ENCODE assay signal across 8 cellular contexts in the genomic region with DNA sequence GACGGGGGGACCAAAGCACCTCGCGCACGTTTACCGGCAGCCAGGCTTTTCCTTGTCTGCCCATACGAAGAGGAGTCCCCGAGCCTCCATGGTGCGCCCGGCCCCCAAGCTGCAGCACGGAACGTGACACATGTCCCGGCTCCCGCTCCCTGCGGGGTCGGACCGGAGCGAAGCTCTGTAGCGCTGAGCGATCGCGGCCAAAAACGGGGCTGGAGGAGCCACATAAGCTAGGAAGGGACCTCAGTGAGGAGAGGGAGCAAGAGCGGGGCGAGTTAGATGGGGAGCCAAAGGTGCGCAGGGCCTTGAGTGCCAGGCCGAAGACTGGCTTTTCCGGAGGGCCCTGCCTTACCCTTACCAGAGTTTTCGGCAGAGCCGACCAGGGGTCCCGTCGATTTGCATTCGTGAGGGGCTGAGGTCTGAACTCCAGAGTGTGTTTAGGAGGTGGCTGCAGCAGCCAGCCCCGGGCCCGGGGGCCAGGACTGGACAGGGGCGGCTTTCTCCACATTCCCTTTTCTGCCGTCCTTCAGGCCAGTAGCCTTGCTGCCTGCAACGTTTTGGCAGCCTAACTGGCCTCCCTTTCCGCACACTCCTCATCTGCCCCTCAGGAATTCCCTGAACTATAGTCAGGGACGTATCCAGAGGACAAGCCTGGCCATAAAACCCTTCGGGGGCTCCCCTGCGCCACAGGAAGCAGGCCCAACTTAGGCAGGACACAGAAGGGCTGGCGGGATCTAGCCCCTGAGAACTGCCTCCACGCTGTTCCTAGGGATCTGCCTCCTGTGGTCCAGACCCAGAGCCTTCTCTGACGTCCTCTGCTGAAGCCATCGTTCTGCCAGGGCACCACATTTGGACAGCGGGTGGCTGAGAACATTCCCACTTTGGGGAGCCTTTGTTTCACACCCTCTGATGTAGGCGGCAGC. TPM values are rescaled to one million over a fixed set of nuclear protein-coding genes. Genes with fewer than 3 reads are reported as not detected.
A peak's percentile ranks its signal among the peaks of the same experiment; 100 is the strongest.
DNase-seq lines count a peak whose midpoint lies in the region; ATAC-seq and TF ChIP-seq lines count a peak whose summit lies in the region.

No MANE protein-coding gene starts in this region.

- H3K4me3 ChIP-seq in NB4 (ENCODE audit: low read depth, low read length) (peak overlapping the region; percentile 77), cardiac fibroblast (replicated peaks in 1 of 2; ENCODE audit: low read depth in 2 of 2, low read length in 2 of 2) (peak overlapping the region; percentile 72 to 78), tibial nerve (peak overlapping the region; percentile 57 to 73 (median 66))

- peak overlapping the region; percentile 78 to 95 (median 88) for H3K27ac ChIP-seq in tibial nerve

- H3K27me3 ChIP-seq in tibial nerve, result no peaks in the 10 kb centered on the region

- peaks cover 0 to 32% (median 3%) of the 10 kb centered on the region in 4 donors for H3K4me1 ChIP-seq in tibial nerve

- no peak for TF ChIP-seq CTCF in NB4 (IDR thresholded peaks at IDR 0.05; ENCODE audit: low read depth, low read length)
- TF ChIP-seq CTCF in cardiac fibroblast (IDR thresholded peaks at IDR 0.05; ENCODE audit: low read depth, low read length), result no peak
- TF ChIP-seq CTCF in tibial nerve (IDR thresholded peaks at IDR 0.05), result no peak

- TF ChIP-seq EP300 in tibial nerve (IDR thresholded peaks at IDR 0.05), result no peak

- DNase-seq in ELF-1 (ENCODE audit: low read depth, low spot score) (peak; percentile 53), NB4 (ENCODE audit: low read depth) (no peak), cardiac fibroblast (ENCODE audit: low read depth in 2 of 2) (peak; percentile 10 to 12), lung microvascular endothelial cell (ENCODE audit: low read depth in 2 of 2) (peak; percentile 13 to 20), tibial nerve (ENCODE audit: low spot score in 2 of 2) (no peak), NCI-H2081 treated with DMSO at 0.1 percent for 48 hours (lab: John Stamatoyannopoulos, UW) (no peak), HuH-7.5 (ENCODE audit: low spot score) (no peak)

- no peak for TF ChIP-seq POLR2A in NB4 (IDR thresholded peaks at IDR 0.05; ENCODE audit: extremely low read depth, insufficient read length)
- TF ChIP-seq POLR2A in tibial nerve (IDR thresholded peaks at IDR 0.05), result no peak

- H3K36me3 ChIP-seq in tibial nerve, result peaks cover 0 to 29% (median 0%) of the 10 kb centered on the region in 3 donors

- no peak for ATAC-seq in HG02973 (IDR thresholded peaks at IDR 0.05; ENCODE audit: unreplicated experiment)

- no peaks in the 10 kb centered on the region for H3K9me3 ChIP-seq in tibial nerve

- WGBS in tibial nerve, 2 donors, result 4 to 43% methylated on average over 23 to 47 of the region's 47 CpGs

RNA-seq across cellular contexts. Expression of gene SSR4, which starts 0.7 kb away (rescaled TPM):
- total RNA-seq in lung microvascular endothelial cell (178 and 209 TPM in 2 replicates), tibial nerve (100 to 1,000 TPM in 3 of 4 donors, 10 to 100 TPM in 1; 93.6 to 156 (median 131) TPM)

RNA-seq across cellular contexts. Expression of gene IDH3G, which starts 1.0 kb away (rescaled TPM):
- total RNA-seq in lung microvascular endothelial cell (27.0 and 29.9 TPM in 2 replicates), tibial nerve (100 to 1,000 TPM in 1 of 4 donors, 10 to 100 TPM in 3; 48.9 to 101 (median 83.2) TPM)

RNA-seq across cellular contexts. Expression of gene SRPK3, which starts 14.3 kb away (rescaled TPM):
- under 0.01 and 0.40 TPM in 2 replicates for total RNA-seq in lung microvascular endothelial cell
- total RNA-seq in tibial nerve, result 1 to 10 TPM in 2 of 4 donors, under 1 TPM in 2; 0.87 to 5.1 (median 1.4) TPM

RNA-seq across cellular contexts. Expression of gene PLXNB3, which starts 31.1 kb away (rescaled TPM):
- total RNA-seq in lung microvascular endothelial cell (2.4 and 4.4 TPM in 2 replicates), tibial nerve (10 to 100 TPM; 45.4 to 77.7 (median 50.3) TPM)

RNA-seq across cellular contexts. Expression of gene PDZD4, which starts 35.2 kb away (rescaled TPM):
- 0.22 and 0.60 TPM in 2 replicates for total RNA-seq in lung microvascular endothelial cell
- total RNA-seq in tibial nerve, result 10 to 100 TPM; 19.9 to 24.6 (median 21.2) TPM

Comparison
In these comparisons a context has a peak if more than half of its experiments do, and no peak if none do; other contexts are left out.
1. DNase-seq: peak in ELF-1 (single experiment), cardiac fibroblast (2 of 2) and lung microvascular endothelial cell (2 of 2); none in NB4 (single experiment), tibial nerve (0 of 2), NCI-H2081 treated with DMSO at 0.1 percent for 48 hours (single experiment) and HuH-7.5 (single experiment).
2. Peak in every context shown above with its lines, with median percentiles within 50 percentile points of each other: H3K4me3 ChIP-seq.